ENCODE assay signal across 1 cellular context in the genomic region with DNA sequence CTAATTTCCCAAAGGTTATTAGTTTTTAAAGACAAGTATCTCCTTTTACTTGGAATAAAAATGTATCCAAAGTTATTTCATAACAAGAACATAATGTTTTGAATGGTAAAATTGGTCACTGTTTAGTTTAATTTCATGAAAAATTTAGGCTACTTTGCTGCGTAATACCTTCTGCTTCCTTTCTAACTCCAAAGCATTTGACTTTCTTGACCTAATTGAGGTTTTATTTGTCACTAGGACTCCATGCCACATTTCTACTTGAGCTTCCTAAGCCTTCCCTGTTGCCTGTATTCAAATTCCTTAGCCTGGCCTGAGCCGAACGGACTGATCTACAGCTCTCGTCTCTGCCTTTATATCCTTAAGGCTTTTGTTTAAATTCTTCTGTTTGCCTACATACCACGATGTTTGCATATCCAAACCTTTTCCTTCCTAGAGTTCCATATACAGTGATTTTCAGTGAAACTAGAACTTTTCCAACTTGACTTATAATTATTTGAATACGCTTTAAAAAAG.
TF ChIP-seq lines count a peak whose summit lies in the region.

No MANE protein-coding gene starts in this region.

TF ChIP-seq in IMR-90, 13 proteins besides CTCF, POLR2A, EP300 and RAD21:
- TF ChIP-seq RCOR1 (IDR thresholded peaks at IDR 0.05; ENCODE audit: insufficient replicate concordance, low read length) = no peak
- no peak for TF ChIP-seq SMC3 (IDR thresholded peaks at IDR 0.05; ENCODE audit: low read depth, low read length)
- no peak for TF ChIP-seq RFX5 (IDR thresholded peaks at IDR 0.05; ENCODE audit: low read depth, low read length)
- TF ChIP-seq BHLHE40 (IDR thresholded peaks at IDR 0.05; ENCODE audit: low read depth, low read length) = no peak
- TF ChIP-seq CEBPB (IDR thresholded peaks at IDR 0.05; ENCODE audit: low read depth, low read length) = no peak
- no peak for TF ChIP-seq MAFK (IDR thresholded peaks at IDR 0.05; ENCODE audit: low read depth, low read length)
- no peak for TF ChIP-seq USF2 (IDR thresholded peaks at IDR 0.05; ENCODE audit: low read depth, low read length)
- no peak for TF ChIP-seq NFE2L2 (IDR thresholded peaks at IDR 0.05; ENCODE audit: low read depth, low read length)
- no peak for TF ChIP-seq FOS (IDR thresholded peaks at IDR 0.05; ENCODE audit: low read depth, low read length)
- no peak for TF ChIP-seq CHD1 (IDR thresholded peaks at IDR 0.05; ENCODE audit: low read depth, low read length)
- no peak for TF ChIP-seq MXI1 (IDR thresholded peaks at IDR 0.05; ENCODE audit: borderline replicate concordance, low read depth, low read length)
- no peak for TF ChIP-seq MAZ (IDR thresholded peaks at IDR 0.05; ENCODE audit: borderline replicate concordance, low read depth, low read length)
- TF ChIP-seq, protein P1, sequence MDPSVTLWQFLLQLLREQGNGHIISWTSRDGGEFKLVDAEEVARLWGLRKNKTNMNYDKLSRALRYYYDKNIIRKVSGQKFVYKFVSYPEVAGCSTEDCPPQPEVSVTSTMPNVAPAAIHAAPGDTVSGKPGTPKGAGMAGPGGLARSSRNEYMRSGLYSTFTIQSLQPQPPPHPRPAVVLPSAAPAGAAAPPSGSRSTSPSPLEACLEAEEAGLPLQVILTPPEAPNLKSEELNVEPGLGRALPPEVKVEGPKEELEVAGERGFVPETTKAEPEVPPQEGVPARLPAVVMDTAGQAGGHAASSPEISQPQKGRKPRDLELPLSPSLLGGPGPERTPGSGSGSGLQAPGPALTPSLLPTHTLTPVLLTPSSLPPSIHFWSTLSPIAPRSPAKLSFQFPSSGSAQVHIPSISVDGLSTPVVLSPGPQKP (IDR thresholded peaks at IDR 0.05; ENCODE audit: borderline replicate concordance, low read depth, low read length) = no peak
TF ChIP-seq in IMR-90: peak in this region for 0.
